Comparison of ENCODE assay signal across 24 cellular contexts in the genomic region with DNA sequence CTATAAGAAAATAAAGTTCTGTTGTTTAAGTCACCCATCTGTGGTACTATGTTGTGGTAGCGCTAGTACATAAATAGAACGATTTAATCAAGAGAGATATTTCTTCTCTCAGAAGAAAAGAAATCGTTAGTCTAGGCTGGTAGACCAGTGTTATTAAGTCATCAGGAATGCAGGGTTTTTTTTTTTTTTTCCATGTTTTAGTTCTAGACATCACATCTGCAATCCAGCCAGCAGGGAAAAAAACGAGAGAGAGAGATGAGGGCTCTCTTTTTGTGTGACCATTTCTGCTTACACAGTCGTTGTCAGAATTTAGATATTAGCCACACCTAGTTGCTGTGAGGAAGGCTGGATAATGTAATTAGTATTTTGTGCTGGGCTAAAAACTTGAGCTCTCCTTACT.
DNase-seq lines count a peak whose midpoint lies in the region; TF ChIP-seq lines count a peak whose summit lies in the region.
"Had no signal": no experiment of that assay in that cellular context is flagged by ENCODE, and none has a peak within 500 bp of the region (broad histone marks: within the 10 kb centered on the region; RNA-seq: fewer than 3 reads in every experiment).

No MANE protein-coding gene starts in this region.

- 66 to 67% methylated on average over 5 of the region's 5 CpGs for WGBS in testis, 2 donors

- DNase-seq in Daoy (ENCODE audit: low read depth) (peak; percentile 5), M059J (ENCODE audit: low read depth) (peak; percentile 29), astrocyte of the spinal cord (ENCODE audit: low read depth, low spot score) (peak; percentile 7), non-pigmented ciliary epithelial cell (ENCODE audit: low read depth) (peak; percentile 10), NCI-H2196 treated with DMSO at 0.1 percent for 48 hours (lab: John Stamatoyannopoulos, UW; ENCODE audit: unreplicated experiment) (no peak), H7 (no peak), testis (no peak)
- no peak for DNase-seq in stimulated activated CD8-positive, alpha-beta memory T cell treated with anti-CD3 and anti-CD28 coated beads, Interleukin-4, amount 100 ng/mL, for 48 hours
- DNase-seq: 8988T; Calu3; CD8-positive, alpha-beta memory T cell; DMS153; GDM1; GOT3; KG1; NCI-H1105; NCI-H146; NCI-H2029; NCI-H524 treated with DMSO at 0.1 percent for 48 hours; NCI-H82; SIG-M5; SK-N-SH had no signal

- TF ChIP-seq POLR2A in testis (IDR thresholded peaks at IDR 0.05) = no peak

- H3K27me3 ChIP-seq in H7 (ENCODE audit: control insufficient read depth, insufficient read depth, low read length) (no peaks in the 10 kb centered on the region), testis (no peaks in the 10 kb centered on the region)

- intact Hi-C loops in testis (cut with DNase I; ENCODE audit: low total_unique reads) = no loop called here

- H3K9me3 ChIP-seq in testis = no peaks in the 10 kb centered on the region
- H3K9me3 ChIP-seq: SK-N-SH had no signal

- H3K36me3 ChIP-seq in H7 (replicated peaks; ENCODE audit: control insufficient read depth, insufficient read depth, low read length) (no peaks in the 10 kb centered on the region), testis (ENCODE audit: low read depth, missing control alignments) (no peaks in the 10 kb centered on the region)

- no peak for TF ChIP-seq CTCF in astrocyte of the spinal cord (IDR thresholded peaks at IDR 0.05; ENCODE audit: low read depth, low read length)
- no peak for TF ChIP-seq CTCF in testis (IDR thresholded peaks at IDR 0.05)

- in situ Hi-C loops in astrocyte of the spinal cord (cut with HindIII; ENCODE audit: low sequenced_read_pairs) = no loop called here

- H3K4me1 ChIP-seq in testis = no peaks in the 10 kb centered on the region

- no peak overlapping the region for H3K27ac ChIP-seq in testis
- H3K27ac ChIP-seq: C4-2B, HL-60 had no signal

- no peak overlapping the region for H3K4me3 ChIP-seq in astrocyte of the spinal cord (ENCODE audit: low read depth, low read length)
- H3K4me3 ChIP-seq in H7 (ENCODE audit: insufficient read depth, low read depth, low read length) = no peak overlapping the region
- H3K4me3 ChIP-seq in testis = no peak overlapping the region

Comparison
In these comparisons a context has a peak if more than half of its experiments do, and no peak if none do; other contexts are left out.
1. DNase-seq: peak in Daoy (single experiment), M059J (single experiment), astrocyte of the spinal cord (single experiment) and non-pigmented ciliary epithelial cell (single experiment); none in NCI-H2196 treated with DMSO at 0.1 percent for 48 hours (single experiment), stimulated activated CD8-positive, alpha-beta memory T cell treated with anti-CD3 and anti-CD28 coated beads, Interleukin-4, amount 100 ng/mL, for 48 hours (single experiment), H7 (single experiment) and testis (single experiment).